28 cellular contexts compared by ENCODE assay signal in the genomic region with DNA sequence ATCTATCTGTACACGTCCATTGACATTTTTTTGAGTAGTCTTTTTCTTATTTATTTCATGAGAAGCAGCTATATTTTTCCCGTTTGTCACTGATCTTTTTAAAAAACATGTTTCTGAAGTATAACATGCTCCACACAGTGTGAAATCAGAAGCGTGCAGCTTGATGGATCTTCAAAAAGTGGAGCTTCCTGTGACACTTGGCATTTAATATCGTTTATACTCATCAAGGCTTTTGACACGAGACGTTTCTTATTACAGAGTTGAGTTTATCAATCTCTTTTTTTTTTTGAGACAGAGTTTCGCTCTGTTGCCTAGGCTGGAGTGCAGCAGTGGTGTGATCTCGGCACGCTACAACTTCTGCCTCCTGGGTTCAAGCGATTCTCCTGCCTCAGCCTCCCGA. TPM values are rescaled to one million over a fixed set of nuclear protein-coding genes. Genes with fewer than 3 reads are reported as not detected.
DNase-seq lines count a peak whose midpoint lies in the region; ATAC-seq and TF ChIP-seq lines count a peak whose summit lies in the region.
"Had no signal": no experiment of that assay in that cellular context is flagged by ENCODE, and none has a peak within 500 bp of the region (broad histone marks: within the 10 kb centered on the region; RNA-seq: fewer than 3 reads in every experiment).

No MANE protein-coding gene starts in this region.

- H3K4me3 ChIP-seq in WERI-Rb-1 (ENCODE audit: low read depth, low read length), result no peak overlapping the region
- H3K4me3 ChIP-seq: esophagus squamous epithelium, GM12878, GM23338, mucosa of descending colon, pancreas, SJCRH30, uterus had no signal

- intact Hi-C loops in activated T-helper 2 cell treated with anti-CD3 and anti-CD28 coated beads, Interferon-gamma antibody, Interleukin-2, Interleukin-4, amounts not matched to agents 10 μg/mL and 5 μg/mL and 100 μg/mL, durations not matched to agents 14 hours and 24 hours and 36 hours (cut with micrococcal nuclease), result no loop called here

- H3K36me3 ChIP-seq in WERI-Rb-1, result no peaks in the 10 kb centered on the region
- H3K36me3 ChIP-seq: esophagus squamous epithelium, pancreas, SJCRH30, uterus had no signal

- no peak for TF ChIP-seq CTCF in WERI-Rb-1 (IDR thresholded peaks at IDR 0.05; ENCODE audit: low read depth, low read length)

- H3K27me3 Mint-ChIP-seq in activated naive CD4-positive, alpha-beta T cell treated with anti-CD3 and anti-CD28 coated beads, Interleukin-2, amount 50 U/mL, for 24 hours, result no peaks in the 10 kb centered on the region
- H3K27me3 Mint-ChIP-seq in T-cell, result no peaks in the 10 kb centered on the region
- H3K27me3 Mint-ChIP-seq in activated T-helper 2 cell treated with anti-CD3 and anti-CD28 coated beads, Interferon-gamma antibody, Interleukin-2, Interleukin-4, amounts not matched to agents 10 μg/mL and 5 μg/mL and 100 μg/mL, durations not matched to agents 14 hours and 24 hours and 36 hours (ENCODE audit: low read depth), result no peaks in the 10 kb centered on the region
- H3K27me3 Mint-ChIP-seq: activated naive CD8-positive, alpha-beta T cell treated with anti-CD3 and anti-CD28 coated beads, Interleukin-2, amount 10 ng/mL, durations not matched to agents 7 days and 5 days had no signal

- H3K27me3 ChIP-seq in WERI-Rb-1 (ENCODE audit: insufficient read depth, low read depth, severe bottlenecking), result no peaks in the 10 kb centered on the region
- H3K27me3 ChIP-seq: pancreas, SJCRH30, uterus had no signal

- POLR2A ChIA-PET in T-cell (lab: Charles Lee), result interaction anchor here in 1 of 2 donors (0.6 kb wide), 1 partner anchor 34 kb away, joined by 4 read pairs; no protein-coding TSS in a partner anchor

- peak; percentile 61 to 76 (median 66) for ATAC-seq in T-cell (replicated peaks in 1 of 4)
- ATAC-seq in stimulated activated naive CD8-positive, alpha-beta T cell treated with anti-CD3 and anti-CD28 coated beads, Interleukin-15, Interleukin-2, amounts not matched to agents 100 U/mL and 50 U/mL, for 24 hours, result peak; percentile 24
- ATAC-seq in HG03354 (IDR thresholded peaks at IDR 0.05; ENCODE audit: poor library complexity, severe bottlenecking, unreplicated experiment), result no peak
- ATAC-seq: GM23338, mucosa of descending colon, pancreas had no signal

- CTCF ChIA-PET in T-cell (lab: Charles Lee), result interaction anchor here (0.6 kb wide), 2 partner anchors 13 to 115 kb away, joined by 3 read pairs; no protein-coding TSS in a partner anchor

- DNase-seq in activated naive CD4-positive, alpha-beta T cell (lab: John Stamatoyannopoulos, UW), result no peak
- DNase-seq in T-cell (no peak), WERI-Rb-1 (no peak), T-helper 9 cell (no peak)
- DNase-seq in activated T-helper 2 cell treated with anti-CD3 and anti-CD28 coated beads, Interferon-gamma antibody, Interleukin-2, Interleukin-4, amounts not matched to agents 10 μg/mL and 5 μg/mL and 100 μg/mL, durations not matched to agents 14 hours and 24 hours and 36 hours (ENCODE audit: low spot score), result no peak
- DNase-seq in stimulated activated naive CD8-positive, alpha-beta T cell treated with anti-CD3 and anti-CD28 coated beads, Interleukin-15, Interleukin-2, amounts not matched to agents 100 U/mL and 50 U/mL, for 24 hours, result no peak
- DNase-seq: activated naive CD8-positive, alpha-beta T cell treated with anti-CD3 and anti-CD28 coated beads, Interleukin-2, amount 10 ng/mL, durations not matched to agents 7 days and 5 days; caudate nucleus; esophagus squamous epithelium; foreskin melanocyte; HFFc6; Karpas-422; mucosa of descending colon; NCI-H1417 treated with DMSO at 0.1 percent for 48 hours; NCI-H2107; NCI-H446; NCI-H774; SJCRH30; small intestine; uterus had no signal

- H3K4me1 Mint-ChIP-seq in activated naive CD4-positive, alpha-beta T cell treated with anti-CD3 and anti-CD28 coated beads, Interleukin-2, amount 50 U/mL, for 24 hours, result peaks cover 73% of the 10 kb centered on the region
- H3K4me1 Mint-ChIP-seq in T-cell, result peaks cover 54 to 64% (median 58%) of the 10 kb centered on the region in 3 donors
- H3K4me1 Mint-ChIP-seq in activated T-helper 2 cell treated with anti-CD3 and anti-CD28 coated beads, Interferon-gamma antibody, Interleukin-2, Interleukin-4, amounts not matched to agents 10 μg/mL and 5 μg/mL and 100 μg/mL, durations not matched to agents 14 hours and 24 hours and 36 hours (ENCODE audit: low read depth), result peaks cover 56% of the 10 kb centered on the region
- H3K4me1 Mint-ChIP-seq: GM23338, neural crest cell had no signal

- peak overlapping the region; percentile 97 for H3K27ac Mint-ChIP-seq in activated naive CD4-positive, alpha-beta T cell treated with anti-CD3 and anti-CD28 coated beads, Interleukin-2, amount 50 U/mL, for 24 hours
- peak overlapping the region; percentile 92 for H3K27ac Mint-ChIP-seq in T-cell
- H3K27ac Mint-ChIP-seq in activated T-helper 2 cell treated with anti-CD3 and anti-CD28 coated beads, Interferon-gamma antibody, Interleukin-2, Interleukin-4, amounts not matched to agents 10 μg/mL and 5 μg/mL and 100 μg/mL, durations not matched to agents 14 hours and 24 hours and 36 hours, result peak overlapping the region; percentile 98
- H3K27ac Mint-ChIP-seq: activated naive CD8-positive, alpha-beta T cell treated with anti-CD3 and anti-CD28 coated beads, Interleukin-2, amount 10 ng/mL, durations not matched to agents 7 days and 5 days; GM23338; HFFc6 had no signal

- no peak overlapping the region for H3K27ac ChIP-seq in WERI-Rb-1
- H3K27ac ChIP-seq: C4-2B, esophagus squamous epithelium, HL-60, pancreas, SJCRH30, uterus had no signal

- H3K4me3 Mint-ChIP-seq in activated naive CD4-positive, alpha-beta T cell treated with anti-CD3 and anti-CD28 coated beads, Interleukin-2, amount 50 U/mL, for 24 hours, result peak overlapping the region; percentile 86
- H3K4me3 Mint-ChIP-seq in T-cell, result peak overlapping the region; percentile 32 to 72 (median 43)
- peak overlapping the region; percentile 79 for H3K4me3 Mint-ChIP-seq in activated T-helper 2 cell treated with anti-CD3 and anti-CD28 coated beads, Interferon-gamma antibody, Interleukin-2, Interleukin-4, amounts not matched to agents 10 μg/mL and 5 μg/mL and 100 μg/mL, durations not matched to agents 14 hours and 24 hours and 36 hours (ENCODE audit: low read depth)
- H3K4me3 Mint-ChIP-seq: activated naive CD8-positive, alpha-beta T cell treated with anti-CD3 and anti-CD28 coated beads, Interleukin-2, amount 10 ng/mL, durations not matched to agents 7 days and 5 days; GM23338; HFFc6; neural crest cell had no signal

- no peaks in the 10 kb centered on the region for H3K9me3 Mint-ChIP-seq in activated naive CD4-positive, alpha-beta T cell treated with anti-CD3 and anti-CD28 coated beads, Interleukin-2, amount 50 U/mL, for 24 hours
- H3K9me3 Mint-ChIP-seq in T-cell, result no peaks in the 10 kb centered on the region
- H3K9me3 Mint-ChIP-seq in activated T-helper 2 cell treated with anti-CD3 and anti-CD28 coated beads, Interferon-gamma antibody, Interleukin-2, Interleukin-4, amounts not matched to agents 10 μg/mL and 5 μg/mL and 100 μg/mL, durations not matched to agents 14 hours and 24 hours and 36 hours, result no peaks in the 10 kb centered on the region
- H3K9me3 Mint-ChIP-seq: activated naive CD8-positive, alpha-beta T cell treated with anti-CD3 and anti-CD28 coated beads, Interleukin-2, amount 10 ng/mL, durations not matched to agents 7 days and 5 days; GM23338; HFFc6; neural crest cell had no signal

- H3K9me3 ChIP-seq in WERI-Rb-1 (ENCODE audit: severe bottlenecking), result no peaks in the 10 kb centered on the region
- H3K9me3 ChIP-seq: esophagus squamous epithelium, mucosa of descending colon, pancreas, SJCRH30, uterus had no signal

- H3K36me3 Mint-ChIP-seq in activated naive CD4-positive, alpha-beta T cell treated with anti-CD3 and anti-CD28 coated beads, Interleukin-2, amount 50 U/mL, for 24 hours, result no peaks in the 10 kb centered on the region
- no peaks in the 10 kb centered on the region for H3K36me3 Mint-ChIP-seq in T-cell
- no peaks in the 10 kb centered on the region for H3K36me3 Mint-ChIP-seq in activated T-helper 2 cell treated with anti-CD3 and anti-CD28 coated beads, Interferon-gamma antibody, Interleukin-2, Interleukin-4, amounts not matched to agents 10 μg/mL and 5 μg/mL and 100 μg/mL, durations not matched to agents 14 hours and 24 hours and 36 hours (ENCODE audit: low read depth)
- H3K36me3 Mint-ChIP-seq: activated naive CD8-positive, alpha-beta T cell treated with anti-CD3 and anti-CD28 coated beads, Interleukin-2, amount 10 ng/mL, durations not matched to agents 7 days and 5 days had no signal

RNA-seq across cellular contexts. Expression of a gene that starts 36.6 kb away (rescaled TPM):
- total RNA-seq in T-cell, result 100 to 1,000 TPM; 237 to 440 (median 378) TPM
- total RNA-seq in activated T-helper 2 cell treated with anti-CD3 and anti-CD28 coated beads, Interferon-gamma antibody, Interleukin-2, Interleukin-4, amounts not matched to agents 10 μg/mL and 5 μg/mL and 100 μg/mL, durations not matched to agents 14 hours and 24 hours and 36 hours, result 273 and 294 TPM in 2 replicates

RNA-seq across cellular contexts. Expression of a gene that starts 46.9 kb away (rescaled TPM):
- 10 to 100 TPM; 28.2 to 53.2 (median 47.7) TPM for total RNA-seq in T-cell
- 22.0 and 25.8 TPM in 2 replicates for total RNA-seq in activated T-helper 2 cell treated with anti-CD3 and anti-CD28 coated beads, Interferon-gamma antibody, Interleukin-2, Interleukin-4, amounts not matched to agents 10 μg/mL and 5 μg/mL and 100 μg/mL, durations not matched to agents 14 hours and 24 hours and 36 hours
